In the genomic region with DNA sequence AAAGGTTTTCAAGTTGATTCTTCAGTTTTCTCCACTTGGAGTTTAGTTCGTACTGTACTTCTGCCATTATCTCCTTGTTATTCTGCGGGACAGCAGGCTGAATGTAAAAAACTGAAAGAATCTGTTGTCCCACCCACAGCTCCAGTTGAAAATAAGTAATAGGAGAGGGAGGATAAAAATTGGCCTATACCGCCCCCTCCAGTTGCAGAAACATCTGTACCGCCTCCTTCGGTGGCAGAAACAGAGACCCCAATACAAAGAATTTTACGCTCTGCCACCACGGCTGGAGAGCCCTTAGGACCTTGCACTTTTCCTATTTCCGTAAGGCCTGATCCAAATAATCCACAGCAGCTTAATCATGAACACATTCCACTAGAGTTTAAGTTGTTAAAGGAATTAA, we compare ENCODE assay signal across 10 cellular contexts. TPM values are rescaled to one million over a fixed set of nuclear protein-coding genes. Genes with fewer than 3 reads are reported as not detected.
DNase-seq lines count a peak whose midpoint lies in the region; ATAC-seq, FAIRE-seq and TF ChIP-seq lines count a peak whose summit lies in the region.
"Not testable (repeated sequence)": the region's sequence is repeated elsewhere in the genome, so short reads cannot be mapped to it uniquely, and the experiment has no call there.
"Had no signal": no experiment of that assay in that cellular context is flagged by ENCODE, and none has a peak within 500 bp of the region (broad histone marks: within the 10 kb centered on the region; RNA-seq: fewer than 3 reads in every experiment).

No MANE protein-coding gene starts in this region.

- in situ Hi-C loops in IMR-90 (cut with MboI; ENCODE audit: low sequenced_read_pairs): not testable (repeated sequence)

- WGBS in IMR-90 (ENCODE audit: extremely low coverage in 2 of 2, insufficient read length in 1 of 2), 2 experiments: no CpG with 5 or more reads among the region's 8 CpGs
- WGBS in heart right ventricle, 2 donors: 44 to 48% methylated on average over 8 of the region's 8 CpGs
- no CpG with 5 or more reads among the region's 8 CpGs for WGBS in mesendoderm (ENCODE audit: extremely low coverage, insufficient coverage, low lambda C conversion rate)

- CTCF ChIA-PET in IMR-90 (lab: Yijun Ruan, JAX): interaction anchor here (0.5 to 1.7 kb wide), 4 partner anchors 10 to 916 kb away, joined by 3 to 6 read pairs (median 3); a partner anchor contains a TSS
- CTCF ChIA-PET in OCI-LY7 (lab: Charles Lee; ENCODE audit: unreplicated experiment): not testable (repeated sequence)
- CTCF ChIA-PET in activated CD8-positive, alpha-beta T cell treated with anti-CD3 and anti-CD28 coated beads, Interleukin-2, amount 10 ng/mL, durations not matched to agents 7 days and 5 days (lab: Charles Lee): interaction anchor here (0.6 to 3.3 kb wide), 9 partner anchors 20 to 484 kb away, joined by 3 to 17 read pairs (median 4); a partner anchor contains a TSS
- CTCF ChIA-PET in endothelial cell of umbilical vein (lab: Charles Lee): interaction anchor here (0.6 to 6.6 kb wide), 46 partner anchors 8 to 948 kb away, joined by 3 to 200 read pairs (median 4); a partner anchor contains a TSS

- H3K4me3 ChIP-seq in DND-41 (ENCODE audit: low read depth in 1 of 2, low read length in 2 of 2); IMR-90 (ENCODE audit: insufficient read depth, low read depth, low read length); OCI-LY7 (ENCODE audit: low read depth, low read length, poor library complexity, severe bottlenecking); endothelial cell of umbilical vein (replicated peaks in 1 of 3; ENCODE audit: insufficient read depth in 1 of 3, low read depth in 1 of 3, low read length in 3 of 3); heart right ventricle; mesendoderm (ENCODE audit: low read length); upper lobe of right lung: not testable (repeated sequence)

- not testable (repeated sequence) for H2AFZ ChIP-seq in DND-41 (ENCODE audit: low read depth, low read length); IMR-90 (replicated peaks; ENCODE audit: low read length, poor library complexity); OCI-LY7 (ENCODE audit: low read length); endothelial cell of umbilical vein (ENCODE audit: low read depth, low read length)

- ATAC-seq in DND-41 (ENCODE audit: insufficient read depth, low read depth); IMR-90 (ENCODE audit: low read depth); activated CD8-positive, alpha-beta T cell treated with anti-CD3 and anti-CD28 coated beads, Interleukin-2, amount 10 ng/mL, durations not matched to agents 7 days and 5 days; heart right ventricle; upper lobe of right lung: not testable (repeated sequence)

- not testable (repeated sequence) for H2AK9ac ChIP-seq in IMR-90 (replicated peaks; ENCODE audit: low read depth, low read length, poor library complexity)

- H3K9me2 ChIP-seq in OCI-LY7 (ENCODE audit: insufficient read depth, low read length): not testable (repeated sequence)

- H3K4me3 Mint-ChIP-seq in activated CD8-positive, alpha-beta T cell treated with anti-CD3 and anti-CD28 coated beads, Interleukin-2, amount 10 ng/mL, durations not matched to agents 7 days and 5 days: not testable (repeated sequence)

- not testable (repeated sequence) for H3K27me3 Mint-ChIP-seq in activated CD8-positive, alpha-beta T cell treated with anti-CD3 and anti-CD28 coated beads, Interleukin-2, amount 10 ng/mL, durations not matched to agents 7 days and 5 days (ENCODE audit: low read depth)

- H2BK15ac ChIP-seq in IMR-90 (ENCODE audit: low read depth, low read length); mesendoderm (replicated peaks; ENCODE audit: low read depth): not testable (repeated sequence)

- not testable (repeated sequence) for H2BK120ac ChIP-seq in IMR-90 (ENCODE audit: low read depth, low read length); mesendoderm (ENCODE audit: low read depth, low read length)

- H3K36me3 ChIP-seq in DND-41 (ENCODE audit: insufficient read depth, low read length); IMR-90 (ENCODE audit: control insufficient read depth, insufficient read depth, low read length); OCI-LY7 (ENCODE audit: insufficient read depth, low read length); endothelial cell of umbilical vein (ENCODE audit: control insufficient read depth in 2 of 2, extremely low read depth in 1 of 2, insufficient read depth in 2 of 2, low read length in 2 of 2); heart right ventricle; mesendoderm (ENCODE audit: control insufficient read depth, insufficient read depth, low read length); upper lobe of right lung: not testable (repeated sequence)

- not testable (repeated sequence) for H4K91ac ChIP-seq in IMR-90 (ENCODE audit: insufficient read depth, low read depth, low read length)

- intact Hi-C loops in IMR-90 (cut with micrococcal nuclease) (loop anchor here (5.0 kb wide), 1 partner anchor 340 kb away; no protein-coding TSS in a partner anchor), endothelial cell of umbilical vein (cut with micrococcal nuclease) (loop anchor here (1.0 to 10.0 kb wide), 5 partner anchors 49 to 489 kb away; no protein-coding TSS in a partner anchor), heart right ventricle (cut with DNase I) (loop anchor here in 3 of 10 donors (5.0 to 10.0 kb wide), 3 partner anchors 143 to 153 kb away; no protein-coding TSS in a partner anchor)
- intact Hi-C loops in OCI-LY7 (cut with micrococcal nuclease; ENCODE audit: unreplicated experiment); upper lobe of right lung (cut with DNase I): not testable (repeated sequence)

- not testable (repeated sequence) for TF ChIP-seq POLR2A in IMR-90 (IDR thresholded peaks at IDR 0.05; ENCODE audit: low read depth, low read length); endothelial cell of umbilical vein (IDR thresholded peaks at IDR 0.05; ENCODE audit: low read depth, low read length)

- not testable (repeated sequence) for H3K36me3 Mint-ChIP-seq in activated CD8-positive, alpha-beta T cell treated with anti-CD3 and anti-CD28 coated beads, Interleukin-2, amount 10 ng/mL, durations not matched to agents 7 days and 5 days (ENCODE audit: low read depth)

- not testable (repeated sequence) for H4K5ac ChIP-seq in IMR-90 (ENCODE audit: low read depth, low read length); mesendoderm (ENCODE audit: low read length)

- not testable (repeated sequence) for H3K56ac ChIP-seq in IMR-90 (ENCODE audit: extremely low read depth, insufficient read depth, low read length); mesendoderm (ENCODE audit: low read length)

- TF ChIP-seq CTCF in DND-41 (IDR thresholded peaks at IDR 0.05; ENCODE audit: borderline replicate concordance, extremely low read depth, low read length, poor library complexity, severe bottlenecking) (peak; percentile 50), IMR-90 (conservative IDR thresholded peaks at IDR 0.05; ENCODE audit: low read depth, low read length) (peak; percentile 22; the same call in 1 of the 2 replicates), OCI-LY7 (conservative IDR thresholded peaks at IDR 0.05; ENCODE audit: low read length) (peak; percentile 45; the same call in 1 of the 2 replicates), endothelial cell of umbilical vein (IDR thresholded peaks at IDR 0.05; ENCODE audit: extremely low read depth in 1 of 2, insufficient read depth in 1 of 2, low read depth in 1 of 2, low read length in 2 of 2) (peak in 1 of 2 donors; percentile 14), heart right ventricle (IDR thresholded peaks at IDR 0.05) (peak in 6 of 9 donors; percentile 13 to 44 (median 35)), upper lobe of right lung (IDR thresholded peaks at IDR 0.05) (peak; percentile 49)

- H3K79me1 ChIP-seq in IMR-90 (ENCODE audit: low read depth in 1 of 2, low read length in 2 of 2); mesendoderm (ENCODE audit: low read length): not testable (repeated sequence)

- H3K27ac Mint-ChIP-seq in activated CD8-positive, alpha-beta T cell treated with anti-CD3 and anti-CD28 coated beads, Interleukin-2, amount 10 ng/mL, durations not matched to agents 7 days and 5 days: not testable (repeated sequence)

- H3K9me3 Mint-ChIP-seq in activated CD8-positive, alpha-beta T cell treated with anti-CD3 and anti-CD28 coated beads, Interleukin-2, amount 10 ng/mL, durations not matched to agents 7 days and 5 days (ENCODE audit: insufficient read depth): peaks cover 13% of the 10 kb centered on the region

- peak; percentile 68 for FAIRE-seq in endothelial cell of umbilical vein (lab: Jason Lieb, UNC)

- POLR2A ChIA-PET in IMR-90 (lab: Charles Lee; ENCODE audit: unreplicated experiment); OCI-LY7 (lab: Charles Lee); endothelial cell of umbilical vein (lab: Charles Lee): not testable (repeated sequence)
- POLR2A ChIA-PET in activated CD8-positive, alpha-beta T cell treated with anti-CD3 and anti-CD28 coated beads, Interleukin-2, amount 10 ng/mL, durations not matched to agents 7 days and 5 days (lab: Charles Lee): interaction anchor here (1.1 kb wide), 1 partner anchor 58 kb away, joined by 5 read pairs; no protein-coding TSS in a partner anchor

- not testable (repeated sequence) for H4K8ac ChIP-seq in IMR-90 (ENCODE audit: low read depth in 2 of 2, low read length in 2 of 2); mesendoderm (ENCODE audit: low read depth, low read length)

- not testable (repeated sequence) for H3K9ac ChIP-seq in DND-41 (ENCODE audit: low read depth, low read length); IMR-90 (ENCODE audit: low read depth, low read length); endothelial cell of umbilical vein (replicated peaks; ENCODE audit: extremely low read depth, insufficient read depth, low read length); mesendoderm (ENCODE audit: low read length)

- H3K23ac ChIP-seq in IMR-90 (ENCODE audit: low read depth, low read length); mesendoderm (ENCODE audit: low read length): not testable (repeated sequence)

- H3K4me1 ChIP-seq in DND-41 (ENCODE audit: insufficient read depth, low read length): peaks cover 32% of the 10 kb centered on the region
- H3K4me1 ChIP-seq in IMR-90 (ENCODE audit: control insufficient read depth, insufficient read depth, low read length); OCI-LY7 (ENCODE audit: insufficient read depth, low read length, poor library complexity, severe bottlenecking); endothelial cell of umbilical vein (ENCODE audit: control insufficient read depth, extremely low read depth, insufficient read depth, low read length); heart right ventricle; mesendoderm (ENCODE audit: control insufficient read depth, low read depth, low read length); upper lobe of right lung: not testable (repeated sequence)

- not testable (repeated sequence) for H3K9me1 ChIP-seq in IMR-90 (ENCODE audit: insufficient read depth, low read length); endothelial cell of umbilical vein (replicated peaks; ENCODE audit: control insufficient read depth, extremely low read depth, insufficient read depth, low read length)

- H3K4me2 ChIP-seq in DND-41 (ENCODE audit: insufficient read depth, low read length); IMR-90 (ENCODE audit: low read depth, low read length); OCI-LY7 (ENCODE audit: low read length); endothelial cell of umbilical vein (ENCODE audit: insufficient read depth, low read length); mesendoderm (ENCODE audit: low read length): not testable (repeated sequence)

- H3K27ac ChIP-seq in DND-41 (ENCODE audit: low read length) (peak overlapping the region; percentile 73), heart right ventricle (peak overlapping the region in 6 of 10 donors; percentile 20 to 59 (median 35))
- not testable (repeated sequence) for H3K27ac ChIP-seq in IMR-90 (ENCODE audit: insufficient read depth, low read length); OCI-LY7 (ENCODE audit: low read depth, low read length, poor library complexity, severe bottlenecking); endothelial cell of umbilical vein (ENCODE audit: insufficient read depth, low read depth, low read length); mesendoderm (ENCODE audit: low read depth, low read length); upper lobe of right lung

- dilution Hi-C loops in IMR-90 (cut with HindIII; ENCODE audit: low sequenced_read_pairs, unreplicated experiment); endothelial cell of umbilical vein (cut with MboI; ENCODE audit: extremely low pct_ligation_motif_present, low sequenced_read_pairs): not testable (repeated sequence)

- not testable (repeated sequence) for H3K9me3 ChIP-seq in DND-41 (ENCODE audit: insufficient read depth, low read length, severe bottlenecking); IMR-90 (ENCODE audit: control insufficient read depth, insufficient read depth, low read length); OCI-LY7 (ENCODE audit: low read length); endothelial cell of umbilical vein (replicated peaks; ENCODE audit: control insufficient read depth, insufficient read depth, low read length); upper lobe of right lung
- H3K9me3 ChIP-seq in heart right ventricle: peaks cover 0 to 17% (median 8%) of the 10 kb centered on the region in 11 donors

- not testable (repeated sequence) for H3K4ac ChIP-seq in IMR-90 (ENCODE audit: low read depth, low read length); mesendoderm (ENCODE audit: low read depth, low read length)

- H2BK20ac ChIP-seq in IMR-90 (ENCODE audit: low read depth, low read length): not testable (repeated sequence)

- H3K27me3 ChIP-seq in DND-41 (ENCODE audit: insufficient read depth, low read length, poor library complexity); IMR-90 (ENCODE audit: control insufficient read depth, insufficient read depth, low read length); endothelial cell of umbilical vein (ENCODE audit: control insufficient read depth in 2 of 2, insufficient read depth in 2 of 2, low read length in 2 of 2); heart right ventricle; mesendoderm (ENCODE audit: insufficient read depth, low read length, poor library complexity); upper lobe of right lung: not testable (repeated sequence)

- H4K20me1 ChIP-seq in DND-41 (ENCODE audit: insufficient read depth, low read length); IMR-90 (ENCODE audit: insufficient read depth, low read length); OCI-LY7 (ENCODE audit: insufficient read depth, low read length); endothelial cell of umbilical vein (replicated peaks; ENCODE audit: control insufficient read depth, extremely low read depth, insufficient read depth, low read length): not testable (repeated sequence)

- H3K18ac ChIP-seq in IMR-90 (ENCODE audit: low read depth, low read length); mesendoderm (ENCODE audit: low read length): not testable (repeated sequence)

- H2AK5ac ChIP-seq in IMR-90 (ENCODE audit: low read depth, low read length); mesendoderm (ENCODE audit: low read length): not testable (repeated sequence)

- not testable (repeated sequence) for H3K14ac ChIP-seq in IMR-90 (replicated peaks; ENCODE audit: low read depth, low read length)

- not testable (repeated sequence) for H2BK5ac ChIP-seq in IMR-90 (ENCODE audit: low read depth, low read length, poor library complexity, severe bottlenecking); mesendoderm (ENCODE audit: low read length)

- peaks cover 27% of the 10 kb centered on the region for H3K4me1 Mint-ChIP-seq in activated CD8-positive, alpha-beta T cell treated with anti-CD3 and anti-CD28 coated beads, Interleukin-2, amount 10 ng/mL, durations not matched to agents 7 days and 5 days (ENCODE audit: low read depth)

- not testable (repeated sequence) for BruUV-seq in IMR-90 (replicated peaks; lab: Mats Ljungman, UMichigan); OCI-LY7 (replicated peaks; lab: Mats Ljungman, UMichigan); endothelial cell of umbilical vein (replicated peaks; lab: Mats Ljungman, UMichigan)

- peak; percentile 19; the same call in 1 of the 2 replicates for TF ChIP-seq RAD21 in IMR-90 (IDR thresholded peaks at IDR 0.05; ENCODE audit: low read length)

- DNase-seq in DND-41 (peak; percentile 42), endothelial cell of umbilical vein (ENCODE audit: low read depth, low spot score) (peak; percentile 42), heart right ventricle (peak in 1 of 2 donors; percentile 17), mesendoderm (peak; percentile 33)
- not testable (repeated sequence) for DNase-seq in IMR-90; OCI-LY7 (ENCODE audit: low spot score); upper lobe of right lung
- peak; percentile 37 for DNase-seq in activated CD8-positive, alpha-beta T cell treated with anti-CD3 and anti-CD28 coated beads, Interleukin-2, amount 10 ng/mL, durations not matched to agents 7 days and 5 days

- H3K79me2 ChIP-seq in DND-41 (ENCODE audit: insufficient read depth, low read length); OCI-LY7 (ENCODE audit: insufficient read depth, low read depth, low read length); endothelial cell of umbilical vein (ENCODE audit: control insufficient read depth, insufficient read depth, low read length); mesendoderm (ENCODE audit: control insufficient read depth, insufficient read depth, low read length): not testable (repeated sequence)

RNA-seq across cellular contexts. Expression of a gene that starts 20.4 kb away (rescaled TPM):
- 0.28 and 0.36 TPM in 2 replicates for total RNA-seq in IMR-90 (2012; rRNA removed)
- 0.16 and 0.29 TPM in 2 replicates for polyA plus RNA-seq in IMR-90 (2012; rRNA removed)
- polyA plus RNA-seq in IMR-90 (2012; cell fraction: cytosol; rRNA removed): 0.09 and 0.12 TPM in 2 replicates
- polyA plus RNA-seq in IMR-90 (2012; cell fraction: nucleus; rRNA removed; ENCODE audit: low replicate concordance): 0.05 and 0.31 TPM in 2 replicates
- total RNA-seq in OCI-LY7 (2014; rRNA removed; shearing (Covaris generic)): 0.41 and 0.88 TPM in 2 replicates
- 2.2 and 2.4 TPM in 2 replicates for total RNA-seq in OCI-LY7 (2022)
- 10 to 100 TPM; 10.1 to 11.2 TPM for total RNA-seq in activated CD8-positive, alpha-beta T cell treated with anti-CD3 and anti-CD28 coated beads, Interleukin-2, amount 10 ng/mL, durations not matched to agents 7 days and 5 days
- total RNA-seq in endothelial cell of umbilical vein: 3.9 and 6.4 TPM in 2 replicates
- 6.6 and 7.4 TPM in 2 replicates for polyA plus RNA-seq in endothelial cell of umbilical vein
- 4.9 and 5.8 TPM in 2 replicates for polyA plus RNA-seq in endothelial cell of umbilical vein (2011; cell fraction: cytosol; rRNA removed)
- polyA plus RNA-seq in endothelial cell of umbilical vein (2011; cell fraction: nucleus; rRNA removed): 7.6 and 9.3 TPM in 2 replicates
- polyA plus RNA-seq in endothelial cell of umbilical vein (2012): 2.9 and 6.5 TPM in 2 replicates
- 11.2 and 14.3 TPM in 2 replicates for polyA minus RNA-seq in endothelial cell of umbilical vein
- polyA minus RNA-seq in endothelial cell of umbilical vein (2011; cell fraction: cytosol; rRNA and poly(A)+ RNA removed): not detected
- polyA minus RNA-seq in endothelial cell of umbilical vein (2011; cell fraction: nucleus; rRNA and poly(A)+ RNA removed): 9.0 and 9.6 TPM in 2 replicates
- 1 to 10 TPM; 1.0 to 5.4 (median 1.7) TPM for total RNA-seq in heart right ventricle
- polyA plus RNA-seq in heart right ventricle: 1 to 10 TPM; 1.8 to 1.9 TPM
- 0.04 TPM for polyA plus RNA-seq in mesendoderm (2013, experiment 1 of 2)
- not detected for polyA plus RNA-seq in mesendoderm (2013, experiment 2 of 2)
- 28.5 TPM for total RNA-seq in upper lobe of right lung
- total RNA-seq: A172 had no signal

RNA-seq across cellular contexts. Expression of a gene that starts 37.3 kb away (rescaled TPM):
- total RNA-seq in IMR-90 (2012; rRNA removed) (not detected in 2 replicates), OCI-LY7 (2022) (not detected in 2 replicates), endothelial cell of umbilical vein (not detected in 2 replicates), heart right ventricle (1 to 10 TPM; 1.7 to 7.7 (median 3.1) TPM), upper lobe of right lung (14.3 TPM)
- polyA plus RNA-seq in IMR-90 (2012; rRNA removed) (0.04 TPM in 1 of 2 replicates, not detected in the other), endothelial cell of umbilical vein (not detected in 2 replicates), heart right ventricle (1 to 10 TPM; 2.6 to 3.0 TPM)
- polyA plus RNA-seq in IMR-90 (2012; cell fraction: cytosol; rRNA removed): not detected in 2 replicates
- 0.14 TPM in 1 of 2 replicates, not detected in the other for polyA plus RNA-seq in IMR-90 (2012; cell fraction: nucleus; rRNA removed; ENCODE audit: low replicate concordance)
- 3.7 TPM in 1 of 2 replicates, not detected in the other for total RNA-seq in OCI-LY7 (2014; rRNA removed; shearing (Covaris generic))
- not detected for total RNA-seq in activated CD8-positive, alpha-beta T cell treated with anti-CD3 and anti-CD28 coated beads, Interleukin-2, amount 10 ng/mL, durations not matched to agents 7 days and 5 days
- not detected in 2 replicates for polyA plus RNA-seq in endothelial cell of umbilical vein (2011; cell fraction: cytosol; rRNA removed)
- not detected in 2 replicates for polyA plus RNA-seq in endothelial cell of umbilical vein (2011; cell fraction: nucleus; rRNA removed)
- polyA plus RNA-seq in endothelial cell of umbilical vein (2012): 0.51 TPM in 1 of 2 replicates, not detected in the other
- not detected in 2 replicates for polyA minus RNA-seq in endothelial cell of umbilical vein
- not detected for polyA minus RNA-seq in endothelial cell of umbilical vein (2011; cell fraction: cytosol; rRNA and poly(A)+ RNA removed)
- polyA minus RNA-seq in endothelial cell of umbilical vein (2011; cell fraction: nucleus; rRNA and poly(A)+ RNA removed): not detected in 2 replicates
- polyA plus RNA-seq in mesendoderm (2013, experiment 1 of 2): 0.39 TPM
- 0.36 TPM for polyA plus RNA-seq in mesendoderm (2013, experiment 2 of 2)
- total RNA-seq: A172; CD8-positive, alpha-beta T cell had no signal

RNA-seq across cellular contexts. Expression of a gene that starts 56.7 kb away (rescaled TPM):
- total RNA-seq in IMR-90 (2012; rRNA removed) (not detected in 2 replicates), OCI-LY7 (2022) (not detected in 2 replicates), endothelial cell of umbilical vein (not detected in 2 replicates), heart right ventricle (1 to 10 TPM in 2 of 10 donors, under 1 TPM in 8; 0.17 to 7.2 (median 0.38) TPM), upper lobe of right lung (8.7 TPM)
- polyA plus RNA-seq in IMR-90 (2012; rRNA removed) (not detected in 2 replicates), endothelial cell of umbilical vein (not detected in 2 replicates), heart right ventricle (under 1 TPM; 0.28 to 0.37 TPM)
- not detected in 2 replicates for polyA plus RNA-seq in IMR-90 (2012; cell fraction: cytosol; rRNA removed)
- not detected in 2 replicates for polyA plus RNA-seq in IMR-90 (2012; cell fraction: nucleus; rRNA removed; ENCODE audit: low replicate concordance)
- not detected in 2 replicates for total RNA-seq in OCI-LY7 (2014; rRNA removed; shearing (Covaris generic))
- 10 to 100 TPM; 38.4 to 38.8 TPM for total RNA-seq in activated CD8-positive, alpha-beta T cell treated with anti-CD3 and anti-CD28 coated beads, Interleukin-2, amount 10 ng/mL, durations not matched to agents 7 days and 5 days
- polyA plus RNA-seq in endothelial cell of umbilical vein (2011; cell fraction: cytosol; rRNA removed): not detected in 2 replicates
- not detected in 2 replicates for polyA plus RNA-seq in endothelial cell of umbilical vein (2011; cell fraction: nucleus; rRNA removed)
- not detected in 2 replicates for polyA plus RNA-seq in endothelial cell of umbilical vein (2012)
- not detected in 2 replicates for polyA minus RNA-seq in endothelial cell of umbilical vein
- polyA minus RNA-seq in endothelial cell of umbilical vein (2011; cell fraction: cytosol; rRNA and poly(A)+ RNA removed): not detected
- polyA minus RNA-seq in endothelial cell of umbilical vein (2011; cell fraction: nucleus; rRNA and poly(A)+ RNA removed): not detected in 2 replicates
- not detected for polyA plus RNA-seq in mesendoderm (2013, experiment 1 of 2)
- polyA plus RNA-seq in mesendoderm (2013, experiment 2 of 2): not detected
- total RNA-seq: A172 had no signal
